In the genomic region with DNA sequence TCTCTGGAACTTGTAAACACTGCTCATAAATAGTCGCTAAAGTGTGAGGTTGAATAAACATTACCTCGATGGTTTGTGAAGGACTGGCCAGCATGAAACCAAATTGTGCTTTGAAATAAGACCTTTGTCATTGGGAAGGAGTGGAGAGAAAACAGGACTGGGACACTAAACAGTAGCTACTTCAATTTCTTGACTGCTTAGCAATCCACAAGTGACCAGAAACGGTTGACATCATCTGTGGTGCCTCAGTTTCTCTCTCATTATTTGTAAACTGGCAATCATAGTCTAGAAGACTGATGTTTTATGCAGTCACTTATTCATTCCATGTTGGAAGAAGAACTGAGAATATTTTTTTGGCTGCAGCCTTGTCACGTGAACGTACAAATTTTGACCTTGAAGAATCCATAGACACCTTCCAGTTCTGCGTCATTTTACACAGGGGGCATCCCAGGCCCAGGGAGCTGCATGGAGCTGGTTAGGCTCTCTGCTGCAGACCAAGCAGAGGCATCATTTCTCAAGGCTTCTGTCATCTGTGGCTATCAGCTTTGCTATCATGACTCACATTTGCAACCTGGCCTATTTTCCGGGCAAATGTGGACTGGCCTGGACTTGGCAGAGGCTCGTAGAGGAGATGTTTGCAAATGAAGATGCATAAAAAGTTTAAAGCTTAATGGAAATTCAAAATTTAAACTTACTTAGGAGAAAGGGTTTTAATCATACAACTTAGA, we compare ENCODE assay signal across 1 cellular context.
TF ChIP-seq lines count a peak whose summit lies in the region.

No MANE protein-coding gene starts in this region.

TF ChIP-seq in GM12878, 131 proteins besides CTCF, POLR2A, EP300 and RAD21 (continued from another document):
- TF ChIP-seq EGR1 (IDR thresholded peaks at IDR 0.05; ENCODE audit: borderline replicate concordance in 1 of 2, low read depth in 2 of 2, low read length in 2 of 2): no peak
- TF ChIP-seq, protein P1, sequence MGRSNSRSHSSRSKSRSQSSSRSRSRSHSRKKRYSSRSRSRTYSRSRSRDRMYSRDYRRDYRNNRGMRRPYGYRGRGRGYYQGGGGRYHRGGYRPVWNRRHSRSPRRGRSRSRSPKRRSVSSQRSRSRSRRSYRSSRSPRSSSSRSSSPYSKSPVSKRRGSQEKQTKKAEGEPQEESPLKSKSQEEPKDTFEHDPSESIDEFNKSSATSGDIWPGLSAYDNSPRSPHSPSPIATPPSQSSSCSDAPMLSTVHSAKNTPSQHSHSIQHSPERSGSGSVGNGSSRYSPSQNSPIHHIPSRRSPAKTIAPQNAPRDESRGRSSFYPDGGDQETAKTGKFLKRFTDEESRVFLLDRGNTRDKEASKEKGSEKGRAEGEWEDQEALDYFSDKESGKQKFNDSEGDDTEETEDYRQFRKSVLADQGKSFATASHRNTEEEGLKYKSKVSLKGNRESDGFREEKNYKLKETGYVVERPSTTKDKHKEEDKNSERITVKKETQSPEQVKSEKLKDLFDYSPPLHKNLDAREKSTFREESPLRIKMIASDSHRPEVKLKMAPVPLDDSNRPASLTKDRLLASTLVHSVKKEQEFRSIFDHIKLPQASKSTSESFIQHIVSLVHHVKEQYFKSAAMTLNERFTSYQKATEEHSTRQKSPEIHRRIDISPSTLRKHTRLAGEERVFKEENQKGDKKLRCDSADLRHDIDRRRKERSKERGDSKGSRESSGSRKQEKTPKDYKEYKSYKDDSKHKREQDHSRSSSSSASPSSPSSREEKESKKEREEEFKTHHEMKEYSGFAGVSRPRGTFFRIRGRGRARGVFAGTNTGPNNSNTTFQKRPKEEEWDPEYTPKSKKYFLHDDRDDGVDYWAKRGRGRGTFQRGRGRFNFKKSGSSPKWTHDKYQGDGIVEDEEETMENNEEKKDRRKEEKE (IDR thresholded peaks at IDR 0.05): no peak
- TF ChIP-seq RELA (IDR thresholded peaks at IDR 0.05; ENCODE audit: borderline replicate concordance, partially characterized antibody): no peak
- TF ChIP-seq JUND (IDR thresholded peaks at IDR 0.05; ENCODE audit: low read depth, low read length): no peak
- TF ChIP-seq RUNX3 (IDR thresholded peaks at IDR 0.05; ENCODE audit: low read length): peak; percentile 22; the same call in 1 of the 2 replicates
- TF ChIP-seq KLF5 (IDR thresholded peaks at IDR 0.05; ENCODE audit: partially characterized antibody): no peak
- TF ChIP-seq, protein P2, sequence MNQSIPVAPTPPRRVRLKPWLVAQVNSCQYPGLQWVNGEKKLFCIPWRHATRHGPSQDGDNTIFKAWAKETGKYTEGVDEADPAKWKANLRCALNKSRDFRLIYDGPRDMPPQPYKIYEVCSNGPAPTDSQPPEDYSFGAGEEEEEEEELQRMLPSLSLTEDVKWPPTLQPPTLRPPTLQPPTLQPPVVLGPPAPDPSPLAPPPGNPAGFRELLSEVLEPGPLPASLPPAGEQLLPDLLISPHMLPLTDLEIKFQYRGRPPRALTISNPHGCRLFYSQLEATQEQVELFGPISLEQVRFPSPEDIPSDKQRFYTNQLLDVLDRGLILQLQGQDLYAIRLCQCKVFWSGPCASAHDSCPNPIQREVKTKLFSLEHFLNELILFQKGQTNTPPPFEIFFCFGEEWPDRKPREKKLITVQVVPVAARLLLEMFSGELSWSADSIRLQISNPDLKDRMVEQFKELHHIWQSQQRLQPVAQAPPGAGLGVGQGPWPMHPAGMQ (IDR thresholded peaks at IDR 0.05; ENCODE audit: borderline replicate concordance): no peak
- TF ChIP-seq ESRRA (IDR thresholded peaks at IDR 0.05; ENCODE audit: low read length): no peak
- TF ChIP-seq, protein P3, sequence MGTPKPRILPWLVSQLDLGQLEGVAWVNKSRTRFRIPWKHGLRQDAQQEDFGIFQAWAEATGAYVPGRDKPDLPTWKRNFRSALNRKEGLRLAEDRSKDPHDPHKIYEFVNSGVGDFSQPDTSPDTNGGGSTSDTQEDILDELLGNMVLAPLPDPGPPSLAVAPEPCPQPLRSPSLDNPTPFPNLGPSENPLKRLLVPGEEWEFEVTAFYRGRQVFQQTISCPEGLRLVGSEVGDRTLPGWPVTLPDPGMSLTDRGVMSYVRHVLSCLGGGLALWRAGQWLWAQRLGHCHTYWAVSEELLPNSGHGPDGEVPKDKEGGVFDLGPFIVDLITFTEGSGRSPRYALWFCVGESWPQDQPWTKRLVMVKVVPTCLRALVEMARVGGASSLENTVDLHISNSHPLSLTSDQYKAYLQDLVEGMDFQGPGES (IDR thresholded peaks at IDR 0.05): no peak
